Comparison of ENCODE assay signal across 13 cellular contexts in genomic region chr22:25281675-25282345, GRCh38.
A peak's percentile ranks its signal among the peaks of the same experiment; 100 is the strongest.
DNase-seq lines count a peak whose midpoint lies in the region; ATAC-seq, FAIRE-seq and TF ChIP-seq lines count a peak whose summit lies in the region.
"Had no signal": no experiment of that assay in that cellular context is flagged by ENCODE, and none has a peak within 500 bp of the region (broad histone marks: within the 10 kb centered on the region; RNA-seq: fewer than 3 reads in every experiment).

No MANE protein-coding gene starts in this region.

- H3K4me1 Mint-ChIP-seq in activated T-cell treated with anti-CD3 and anti-CD28 coated beads, Interleukin-2, amount 50 U/mL, for 24 hours (ENCODE audit: low read depth): peaks cover 13% of the 10 kb centered on the region
- peaks cover 12% of the 10 kb centered on the region for H3K4me1 Mint-ChIP-seq in activated naive CD8-positive, alpha-beta T cell treated with anti-CD3 and anti-CD28 coated beads, Interleukin-2, amount 50 U/mL, for 24 hours

- no peak for DNase-seq in activated T-cell treated with anti-CD3 and anti-CD28 coated beads, Interleukin-2, amount 50 U/mL, for 24 hours
- no peak for DNase-seq in activated T-cell treated with anti-CD3 and anti-CD28 coated beads for 4 hours
- DNase-seq in activated naive CD8-positive, alpha-beta T cell treated with anti-CD3 and anti-CD28 coated beads, Interleukin-2, amount 50 U/mL, for 24 hours: no peak
- peak; percentile 1 for DNase-seq in left kidney (ENCODE audit: low read depth, low spot score)
- DNase-seq in DMS79 (lab: John Stamatoyannopoulos, UW): no peak
- DNase-seq in NCI-H2171 (lab: John Stamatoyannopoulos, UW): no peak
- DNase-seq in GM12891 (ENCODE audit: insufficient read length, low spot score): no peak
- DNase-seq: HCEC 1CT, NCI-H526 treated with DMSO at 0.1 percent for 48 hours had no signal

- no peak for TF ChIP-seq POLR2A in GM12891 (IDR thresholded peaks at IDR 0.05; ENCODE audit: low read depth, low read length)

- H3K4me3 Mint-ChIP-seq in activated T-cell treated with anti-CD3 and anti-CD28 coated beads, Interleukin-2, amount 50 U/mL, for 24 hours: peak overlapping the region; percentile 6
- peak overlapping the region; percentile 54 for H3K4me3 Mint-ChIP-seq in activated naive CD8-positive, alpha-beta T cell treated with anti-CD3 and anti-CD28 coated beads, Interleukin-2, amount 50 U/mL, for 24 hours

- no peak overlapping the region for H3K27ac Mint-ChIP-seq in activated T-cell treated with anti-CD3 and anti-CD28 coated beads, Interleukin-2, amount 50 U/mL, for 24 hours
- no peak overlapping the region for H3K27ac Mint-ChIP-seq in activated naive CD8-positive, alpha-beta T cell treated with anti-CD3 and anti-CD28 coated beads, Interleukin-2, amount 50 U/mL, for 24 hours
- H3K27ac Mint-ChIP-seq: activated T-helper 1 cell treated with anti-CD3 and anti-CD28 coated beads, Interleukin-12 subunit alpha, Interleukin-12 subunit beta, Interleukin-2, Interleukin-4 antibody, amounts not matched to agents 30 ng/mL and 10 ng/mL and 1 ng/mL, durations not matched to agents 14 hours and 24 hours and 36 hours had no signal

- peaks cover 65% of the 10 kb centered on the region for H3K27me3 Mint-ChIP-seq in activated T-cell treated with anti-CD3 and anti-CD28 coated beads, Interleukin-2, amount 50 U/mL, for 24 hours
- H3K27me3 Mint-ChIP-seq in activated naive CD8-positive, alpha-beta T cell treated with anti-CD3 and anti-CD28 coated beads, Interleukin-2, amount 50 U/mL, for 24 hours: peaks cover 53% of the 10 kb centered on the region

- no peaks in the 10 kb centered on the region for H3K9me3 Mint-ChIP-seq in activated T-cell treated with anti-CD3 and anti-CD28 coated beads, Interleukin-2, amount 50 U/mL, for 24 hours
- H3K9me3 Mint-ChIP-seq in activated naive CD8-positive, alpha-beta T cell treated with anti-CD3 and anti-CD28 coated beads, Interleukin-2, amount 50 U/mL, for 24 hours: no peaks in the 10 kb centered on the region
- H3K9me3 Mint-ChIP-seq: activated T-helper 1 cell treated with anti-CD3 and anti-CD28 coated beads, Interleukin-12 subunit alpha, Interleukin-12 subunit beta, Interleukin-2, Interleukin-4 antibody, amounts not matched to agents 30 ng/mL and 10 ng/mL and 1 ng/mL, durations not matched to agents 14 hours and 24 hours and 36 hours had no signal

- H3K36me3 Mint-ChIP-seq in activated T-cell treated with anti-CD3 and anti-CD28 coated beads, Interleukin-2, amount 50 U/mL, for 24 hours (ENCODE audit: low read depth): no peaks in the 10 kb centered on the region
- H3K36me3 Mint-ChIP-seq in activated naive CD8-positive, alpha-beta T cell treated with anti-CD3 and anti-CD28 coated beads, Interleukin-2, amount 50 U/mL, for 24 hours (ENCODE audit: low read depth): no peaks in the 10 kb centered on the region

- no peak for FAIRE-seq in GM12891 (lab: Jason Lieb, UNC)
- FAIRE-seq: islet of Langerhans had no signal

- no peak for ATAC-seq in activated naive CD8-positive, alpha-beta T cell treated with anti-CD3 and anti-CD28 coated beads, Interleukin-2, amount 50 U/mL, for 24 hours
- no peak for ATAC-seq in GM18517 (IDR thresholded peaks at IDR 0.05; ENCODE audit: unreplicated experiment)
- ATAC-seq: esophagus mucosa had no signal

TF ChIP-seq in GM12891, 5 proteins besides CTCF, POLR2A, EP300 and RAD21:
- TF ChIP-seq TAF1 (IDR thresholded peaks at IDR 0.05; ENCODE audit: low read depth, low read length) (no peak), SPI1 (IDR thresholded peaks at IDR 0.05; ENCODE audit: low read depth, low read length) (no peak)
